Comparison of ENCODE assay signal across 2 cellular contexts in genomic region chr10:73934074-73934473, GRCh38.
TF ChIP-seq lines count a peak whose summit lies in the region.

No MANE protein-coding gene starts in this region.

TF ChIP-seq in HCT116, 20 proteins besides CTCF, POLR2A, EP300 and RAD21:
- no peak for TF ChIP-seq TCF7L2 (IDR thresholded peaks at IDR 0.05; ENCODE audit: borderline replicate concordance, extremely low read depth, insufficient read depth, insufficient read length)
- no peak for TF ChIP-seq FOSL1 (IDR thresholded peaks at IDR 0.05; ENCODE audit: low read depth)
- TF ChIP-seq POLR2AphosphoS5 (IDR thresholded peaks at IDR 0.05; ENCODE audit: low read depth, low read length): no peak
- no peak for TF ChIP-seq ZNF274 (IDR thresholded peaks at IDR 0.05; ENCODE audit: low read depth, low read length)
- no peak for TF ChIP-seq EGR1 (IDR thresholded peaks at IDR 0.05; ENCODE audit: low read depth)
- TF ChIP-seq, protein P1, sequence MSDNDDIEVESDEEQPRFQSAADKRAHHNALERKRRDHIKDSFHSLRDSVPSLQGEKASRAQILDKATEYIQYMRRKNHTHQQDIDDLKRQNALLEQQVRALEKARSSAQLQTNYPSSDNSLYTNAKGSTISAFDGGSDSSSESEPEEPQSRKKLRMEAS (IDR thresholded peaks at IDR 0.05): no peak
- no peak for TF ChIP-seq EZH2phosphoT487 (IDR thresholded peaks at IDR 0.05; ENCODE audit: borderline replicate concordance)
- TF ChIP-seq, protein P2, sequence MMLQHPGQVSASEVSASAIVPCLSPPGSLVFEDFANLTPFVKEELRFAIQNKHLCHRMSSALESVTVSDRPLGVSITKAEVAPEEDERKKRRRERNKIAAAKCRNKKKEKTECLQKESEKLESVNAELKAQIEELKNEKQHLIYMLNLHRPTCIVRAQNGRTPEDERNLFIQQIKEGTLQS (IDR thresholded peaks at IDR 0.05): no peak
- no peak for TF ChIP-seq SIN3A (IDR thresholded peaks at IDR 0.05; ENCODE audit: low read depth)
- TF ChIP-seq JUND (IDR thresholded peaks at IDR 0.05): no peak
- no peak for TF ChIP-seq CEBPB (IDR thresholded peaks at IDR 0.05; ENCODE audit: low read depth)
- no peak for TF ChIP-seq ZFX (IDR thresholded peaks at IDR 0.05)
- TF ChIP-seq, protein P3, sequence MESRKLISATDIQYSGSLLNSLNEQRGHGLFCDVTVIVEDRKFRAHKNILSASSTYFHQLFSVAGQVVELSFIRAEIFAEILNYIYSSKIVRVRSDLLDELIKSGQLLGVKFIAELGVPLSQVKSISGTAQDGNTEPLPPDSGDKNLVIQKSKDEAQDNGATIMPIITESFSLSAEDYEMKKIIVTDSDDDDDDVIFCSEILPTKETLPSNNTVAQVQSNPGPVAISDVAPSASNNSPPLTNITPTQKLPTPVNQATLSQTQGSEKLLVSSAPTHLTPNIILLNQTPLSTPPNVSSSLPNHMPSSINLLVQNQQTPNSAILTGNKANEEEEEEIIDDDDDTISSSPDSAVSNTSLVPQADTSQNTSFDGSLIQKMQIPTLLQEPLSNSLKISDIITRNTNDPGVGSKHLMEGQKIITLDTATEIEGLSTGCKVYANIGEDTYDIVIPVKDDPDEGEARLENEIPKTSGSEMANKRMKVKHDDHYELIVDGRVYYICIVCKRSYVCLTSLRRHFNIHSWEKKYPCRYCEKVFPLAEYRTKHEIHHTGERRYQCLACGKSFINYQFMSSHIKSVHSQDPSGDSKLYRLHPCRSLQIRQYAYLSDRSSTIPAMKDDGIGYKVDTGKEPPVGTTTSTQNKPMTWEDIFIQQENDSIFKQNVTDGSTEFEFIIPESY (IDR thresholded peaks at IDR 0.05; ENCODE audit: extremely low read depth, insufficient replicate concordance, low read length): no peak
- TF ChIP-seq, protein P4, sequence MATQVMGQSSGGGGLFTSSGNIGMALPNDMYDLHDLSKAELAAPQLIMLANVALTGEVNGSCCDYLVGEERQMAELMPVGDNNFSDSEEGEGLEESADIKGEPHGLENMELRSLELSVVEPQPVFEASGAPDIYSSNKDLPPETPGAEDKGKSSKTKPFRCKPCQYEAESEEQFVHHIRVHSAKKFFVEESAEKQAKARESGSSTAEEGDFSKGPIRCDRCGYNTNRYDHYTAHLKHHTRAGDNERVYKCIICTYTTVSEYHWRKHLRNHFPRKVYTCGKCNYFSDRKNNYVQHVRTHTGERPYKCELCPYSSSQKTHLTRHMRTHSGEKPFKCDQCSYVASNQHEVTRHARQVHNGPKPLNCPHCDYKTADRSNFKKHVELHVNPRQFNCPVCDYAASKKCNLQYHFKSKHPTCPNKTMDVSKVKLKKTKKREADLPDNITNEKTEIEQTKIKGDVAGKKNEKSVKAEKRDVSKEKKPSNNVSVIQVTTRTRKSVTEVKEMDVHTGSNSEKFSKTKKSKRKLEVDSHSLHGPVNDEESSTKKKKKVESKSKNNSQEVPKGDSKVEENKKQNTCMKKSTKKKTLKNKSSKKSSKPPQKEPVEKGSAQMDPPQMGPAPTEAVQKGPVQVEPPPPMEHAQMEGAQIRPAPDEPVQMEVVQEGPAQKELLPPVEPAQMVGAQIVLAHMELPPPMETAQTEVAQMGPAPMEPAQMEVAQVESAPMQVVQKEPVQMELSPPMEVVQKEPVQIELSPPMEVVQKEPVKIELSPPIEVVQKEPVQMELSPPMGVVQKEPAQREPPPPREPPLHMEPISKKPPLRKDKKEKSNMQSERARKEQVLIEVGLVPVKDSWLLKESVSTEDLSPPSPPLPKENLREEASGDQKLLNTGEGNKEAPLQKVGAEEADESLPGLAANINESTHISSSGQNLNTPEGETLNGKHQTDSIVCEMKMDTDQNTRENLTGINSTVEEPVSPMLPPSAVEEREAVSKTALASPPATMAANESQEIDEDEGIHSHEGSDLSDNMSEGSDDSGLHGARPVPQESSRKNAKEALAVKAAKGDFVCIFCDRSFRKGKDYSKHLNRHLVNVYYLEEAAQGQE (IDR thresholded peaks at IDR 0.05; ENCODE audit: low read depth): no peak

TF ChIP-seq in H1, 55 proteins besides CTCF, POLR2A, EP300 and RAD21:
- TF ChIP-seq CEBPB (IDR thresholded peaks at IDR 0.05; ENCODE audit: low read depth, low read length) (no peak), SUZ12 (IDR thresholded peaks at IDR 0.05; ENCODE audit: low read length) (no peak), EZH2 (IDR thresholded peaks at IDR 0.05; ENCODE audit: low read depth, low read length, severe bottlenecking) (no peak), CBX5 (IDR thresholded peaks at IDR 0.05; ENCODE audit: low read depth, low read length) (no peak)
- TF ChIP-seq, protein P5, sequence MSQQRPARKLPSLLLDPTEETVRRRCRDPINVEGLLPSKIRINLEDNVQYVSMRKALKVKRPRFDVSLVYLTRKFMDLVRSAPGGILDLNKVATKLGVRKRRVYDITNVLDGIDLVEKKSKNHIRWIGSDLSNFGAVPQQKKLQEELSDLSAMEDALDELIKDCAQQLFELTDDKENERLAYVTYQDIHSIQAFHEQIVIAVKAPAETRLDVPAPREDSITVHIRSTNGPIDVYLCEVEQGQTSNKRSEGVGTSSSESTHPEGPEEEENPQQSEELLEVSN (IDR thresholded peaks at IDR 0.05): no peak
